In genomic region chr1:44423706-44424546, GRCh38 we compare ENCODE assay signal across 9 cellular contexts. TPM values are rescaled to one million over a fixed set of nuclear protein-coding genes. Genes with fewer than 3 reads are reported as not detected.
DNase-seq lines count a peak whose midpoint lies in the region; ATAC-seq and TF ChIP-seq lines count a peak whose summit lies in the region.
"Had no signal": no experiment of that assay in that cellular context is flagged by ENCODE, and none has a peak within 500 bp of the region (broad histone marks: within the 10 kb centered on the region; RNA-seq: fewer than 3 reads in every experiment).

No MANE protein-coding gene starts in this region.

- H4K20me1 ChIP-seq in hepatocyte (ENCODE audit: insufficient read depth, poor library complexity, severe bottlenecking): no peaks in the 10 kb centered on the region

- ATAC-seq in HG02970 (IDR thresholded peaks at IDR 0.05; ENCODE audit: low FRiP score, unreplicated experiment) (no peak), HG03342 (IDR thresholded peaks at IDR 0.05; ENCODE audit: unreplicated experiment) (no peak)

- H3K27ac Mint-ChIP-seq in HFFc6: no peak overlapping the region

- H3K36me3 Mint-ChIP-seq in HFFc6 (ENCODE audit: low read depth): no peaks in the 10 kb centered on the region

- H3K79me2 ChIP-seq in hepatocyte: no peaks in the 10 kb centered on the region

- peak; percentile 61 for DNase-seq in HFFc6
- DNase-seq in adipocyte (ENCODE audit: low read depth): peak; percentile 42
- peak; percentile 23 for DNase-seq in hepatocyte (ENCODE audit: low spot score)
- DNase-seq in testis: peak; percentile 75
- DNase-seq in stimulated activated CD4-positive, alpha-beta T cell treated with anti-CD3 and anti-CD28 coated beads, Interleukin-4, amount 100 ng/mL, for 1 hour: no peak
- DNase-seq in NCI-H1930 (lab: John Stamatoyannopoulos, UW): no peak
- DNase-seq: brain microvascular endothelial cell had no signal

- no peak overlapping the region for H2AFZ ChIP-seq in hepatocyte

- H3K27me3 ChIP-seq in adipocyte (replicated peaks; ENCODE audit: control insufficient read depth, insufficient read depth, low read length) (peaks cover 58% of the 10 kb centered on the region), hepatocyte (peaks cover 77% of the 10 kb centered on the region), testis (no peaks in the 10 kb centered on the region)

- peaks cover 10% of the 10 kb centered on the region for H3K4me1 Mint-ChIP-seq in HFFc6 (ENCODE audit: low read depth)

- H3K27me3 Mint-ChIP-seq in HFFc6 (ENCODE audit: insufficient read depth): peaks cover 73% of the 10 kb centered on the region

- H3K9me3 ChIP-seq in adipocyte (ENCODE audit: control insufficient read depth, low read length) (no peaks in the 10 kb centered on the region), hepatocyte (ENCODE audit: low read depth) (no peaks in the 10 kb centered on the region), testis (no peaks in the 10 kb centered on the region)

- H3K9me3 Mint-ChIP-seq in HFFc6: no peaks in the 10 kb centered on the region

- H3K4me3 ChIP-seq in adipocyte (ENCODE audit: low read length) (peak overlapping the region; percentile 45), hepatocyte (no peak overlapping the region), testis (no peak overlapping the region)

- WGBS in hepatocyte (ENCODE audit: low lambda C conversion rate, missing lambda C conversion rate): 56% methylated on average over 18 of the region's 18 CpGs
- 32 to 38% methylated on average over 18 of the region's 18 CpGs for WGBS in testis, 2 donors

- intact Hi-C loops in testis (cut with DNase I; ENCODE audit: low total_unique reads): no loop called here

- no peak overlapping the region for H3K9ac ChIP-seq in adipocyte (ENCODE audit: low read length)

- H3K9me2 ChIP-seq in hepatocyte (replicated peaks; ENCODE audit: insufficient read depth): no peaks in the 10 kb centered on the region

- H3K36me3 ChIP-seq in adipocyte (ENCODE audit: control insufficient read depth, insufficient read depth, low read length, severe bottlenecking) (no peaks in the 10 kb centered on the region), hepatocyte (replicated peaks; ENCODE audit: insufficient read depth, low read depth) (no peaks in the 10 kb centered on the region), testis (ENCODE audit: low read depth, missing control alignments) (no peaks in the 10 kb centered on the region)
- H3K36me3 ChIP-seq: brain microvascular endothelial cell had no signal

- peak overlapping the region; percentile 58; the same call in 1 of the 2 replicates for H3K4me3 Mint-ChIP-seq in HFFc6

- H3K4me1 ChIP-seq in adipocyte (ENCODE audit: control insufficient read depth, insufficient read depth, low read length): peaks cover 8% of the 10 kb centered on the region
- H3K4me1 ChIP-seq in hepatocyte (ENCODE audit: insufficient read depth): no peaks in the 10 kb centered on the region
- peaks cover 8% of the 10 kb centered on the region for H3K4me1 ChIP-seq in testis

- TF ChIP-seq POLR2A in testis (IDR thresholded peaks at IDR 0.05): no peak

- no peak overlapping the region for H3K4me2 ChIP-seq in hepatocyte

- H3K27ac ChIP-seq in hepatocyte (no peak overlapping the region), testis (no peak overlapping the region)
- H3K27ac ChIP-seq: brain microvascular endothelial cell had no signal

- TF ChIP-seq CTCF in HFFc6 (IDR thresholded peaks at IDR 0.05) (no peak), hepatocyte (IDR thresholded peaks at IDR 0.05; ENCODE audit: poor library complexity) (no peak), testis (IDR thresholded peaks at IDR 0.05) (no peak)

RNA-seq across cellular contexts. Expression of gene RNF220, which starts 18.9 kb away (rescaled TPM):
- total RNA-seq in HFFc6 (2021; fragmentation: NEBNext Ultra II Directional; extraction: Animal tissue kit (Norgen Biotek cat#: 25700)): 10 to 100 TPM; 42.1 to 54.7 (median 51.9) TPM
- total RNA-seq in hepatocyte: 79.9 and 117 TPM in 2 replicates
- polyA plus RNA-seq in hepatocyte: 57.8 and 77.2 TPM in 2 replicates
- 100 to 1,000 TPM; 126 to 148 TPM for total RNA-seq in testis
- polyA plus RNA-seq in testis (ENCODE audit: insufficient read depth, low read depth, low replicate concordance): 99.3 TPM

Comparison
In these comparisons a context has a peak if more than half of its experiments do, and no peak if none do; other contexts are left out.
1. DNase-seq: peak in HFFc6 (single experiment), adipocyte (single experiment), hepatocyte (single experiment) and testis (single experiment); none in stimulated activated CD4-positive, alpha-beta T cell treated with anti-CD3 and anti-CD28 coated beads, Interleukin-4, amount 100 ng/mL, for 1 hour (single experiment) and NCI-H1930 (0 of 2).